14 cellular contexts compared by ENCODE assay signal in genomic region chr1:16178596-16179497, GRCh38. TPM values are rescaled to one million over a fixed set of nuclear protein-coding genes. Genes with fewer than 3 reads are reported as not detected.
DNase-seq lines count a peak whose midpoint lies in the region; ATAC-seq and TF ChIP-seq lines count a peak whose summit lies in the region.
"Had no signal": no experiment of that assay in that cellular context is flagged by ENCODE, and none has a peak within 500 bp of the region (broad histone marks: within the 10 kb centered on the region; RNA-seq: fewer than 3 reads in every experiment).

No MANE protein-coding gene starts in this region.

- peaks cover 9% of the 10 kb centered on the region for H3K4me1 ChIP-seq in endodermal cell (ENCODE audit: control insufficient read depth, insufficient read depth, low read length)
- H3K4me1 ChIP-seq in upper lobe of left lung = peaks cover 55 to 70% (median 62%) of the 10 kb centered on the region in 4 donors

- H3K36me3 ChIP-seq in endodermal cell (ENCODE audit: control insufficient read depth, insufficient read depth, low read length) (no peaks in the 10 kb centered on the region), upper lobe of left lung (no peaks in the 10 kb centered on the region)
- H3K36me3 ChIP-seq: gastrocnemius medialis had no signal

- DNase-seq in LoVo (ENCODE audit: low spot score) = peak; percentile 79
- DNase-seq in endodermal cell = no peak
- DNase-seq in mesothelial cell of epicardium (ENCODE audit: low spot score in 2 of 2, unreplicated experiment in 2 of 2) = no peak
- peak in 1 of 2 donors; percentile 80 for DNase-seq in upper lobe of left lung
- DNase-seq: activated naive CD8-positive, alpha-beta T cell treated with anti-CD3 and anti-CD28 coated beads, Interleukin-2, amount 50 U/mL, for 24 hours; COR-L47; cortex of kidney; gastrocnemius medialis; NCI-H1436; NCI-H510A; SHP77 treated with DMSO at 0.1 percent for 48 hours had no signal

- H3K9me3 ChIP-seq in endodermal cell (ENCODE audit: control insufficient read depth, low read length) (no peaks in the 10 kb centered on the region), upper lobe of left lung (no peaks in the 10 kb centered on the region)
- H3K9me3 ChIP-seq: gastrocnemius medialis had no signal

- ATAC-seq in upper lobe of left lung (ENCODE audit: low FRiP score in 2 of 2) (no peak), GM19397 (IDR thresholded peaks at IDR 0.05; ENCODE audit: unreplicated experiment) (no peak), HG02885 (IDR thresholded peaks at IDR 0.05; ENCODE audit: poor library complexity, unreplicated experiment) (no peak), GM19463 (IDR thresholded peaks at IDR 0.05; ENCODE audit: unreplicated experiment) (no peak)
- ATAC-seq: activated naive CD8-positive, alpha-beta T cell treated with anti-CD3 and anti-CD28 coated beads, Interleukin-2, amount 50 U/mL, for 24 hours; gastrocnemius medialis had no signal

- H3K9me3 Mint-ChIP-seq in endodermal cell (no peaks in the 10 kb centered on the region), mesothelial cell of epicardium (no peaks in the 10 kb centered on the region)
- H3K9me3 Mint-ChIP-seq: activated naive CD8-positive, alpha-beta T cell treated with anti-CD3 and anti-CD28 coated beads, Interleukin-2, amount 50 U/mL, for 24 hours had no signal

- no peak for TF ChIP-seq CTCF in endodermal cell (conservative IDR thresholded peaks at IDR 0.05)
- no peak for TF ChIP-seq CTCF in mesothelial cell of epicardium (IDR thresholded peaks at IDR 0.05; ENCODE audit: unreplicated experiment)
- no peak for TF ChIP-seq CTCF in upper lobe of left lung (IDR thresholded peaks at IDR 0.05)

- WGBS in endodermal cell (ENCODE audit: insufficient coverage in 1 of 2, insufficient read length in 1 of 2), 2 experiments = 91 to 95% methylated on average over 15 to 19 of the region's 19 CpGs
- WGBS in upper lobe of left lung, 2 donors = 68 to 71% methylated on average over 19 of the region's 19 CpGs

- TF ChIP-seq EP300 in upper lobe of left lung (IDR thresholded peaks at IDR 0.05) = peak in 1 of 4 donors; percentile 11

- H3K36me3 Mint-ChIP-seq in endodermal cell (ENCODE audit: low read depth) (no peaks in the 10 kb centered on the region), mesothelial cell of epicardium (no peaks in the 10 kb centered on the region)

- H3K27me3 Mint-ChIP-seq in endodermal cell (ENCODE audit: insufficient read depth) (no peaks in the 10 kb centered on the region), mesothelial cell of epicardium (ENCODE audit: low read depth) (no peaks in the 10 kb centered on the region)

- H3K27me3 ChIP-seq in endodermal cell (ENCODE audit: control insufficient read depth, insufficient read depth, low read length, poor library complexity, severe bottlenecking) = no peaks in the 10 kb centered on the region
- no peaks in the 10 kb centered on the region for H3K27me3 ChIP-seq in upper lobe of left lung
- H3K27me3 ChIP-seq: gastrocnemius medialis had no signal

- peak in 1 of 4 donors; percentile 13 for TF ChIP-seq POLR2A in upper lobe of left lung (IDR thresholded peaks at IDR 0.05)

- H3K4me1 Mint-ChIP-seq in endodermal cell (peaks cover 16% of the 10 kb centered on the region), mesothelial cell of epicardium (peaks cover 48% of the 10 kb centered on the region)
- H3K4me1 Mint-ChIP-seq: activated naive CD8-positive, alpha-beta T cell treated with anti-CD3 and anti-CD28 coated beads, Interleukin-2, amount 50 U/mL, for 24 hours had no signal

- H3K27ac Mint-ChIP-seq in endodermal cell (peak overlapping the region; percentile 87), mesothelial cell of epicardium (peak overlapping the region; percentile 81)
- H3K27ac Mint-ChIP-seq: activated naive CD8-positive, alpha-beta T cell treated with anti-CD3 and anti-CD28 coated beads, Interleukin-2, amount 50 U/mL, for 24 hours had no signal

- H3K4me3 Mint-ChIP-seq in endodermal cell (no peak overlapping the region), mesothelial cell of epicardium (no peak overlapping the region)
- H3K4me3 Mint-ChIP-seq: activated naive CD8-positive, alpha-beta T cell treated with anti-CD3 and anti-CD28 coated beads, Interleukin-2, amount 50 U/mL, for 24 hours had no signal

- H3K27ac ChIP-seq in endodermal cell (ENCODE audit: low read depth, low read length) (no peak overlapping the region), upper lobe of left lung (peak overlapping the region in 3 of 4 donors; percentile 32 to 49 (median 37))

- H3K9ac ChIP-seq in endodermal cell (ENCODE audit: extremely low read depth, low read length, poor library complexity, severe bottlenecking) = no peak overlapping the region

- no peak overlapping the region for H3K4me3 ChIP-seq in endodermal cell (ENCODE audit: low read length)
- H3K4me3 ChIP-seq in upper lobe of left lung = no peak overlapping the region
- H3K4me3 ChIP-seq: gastrocnemius medialis had no signal

RNA-seq across cellular contexts. Expression of gene EPHA2, which starts 23.0 kb away (rescaled TPM):
- total RNA-seq in endodermal cell (10 to 100 TPM; 56.5 to 64.3 TPM), mesothelial cell of epicardium (71.8 to 76.3 TPM (median 75.0 TPM) in 3 replicates), upper lobe of left lung (10 to 100 TPM; 21.0 to 66.3 (median 38.7) TPM)
- 56.0 TPM for polyA plus RNA-seq in endodermal cell (2013, experiment 1 of 2)
- polyA plus RNA-seq in endodermal cell (2013, experiment 2 of 2) = 56.3 TPM

RNA-seq across cellular contexts. Expression of gene ARHGEF19, which starts 33.6 kb away (rescaled TPM):
- 10 to 100 TPM; 14.8 to 17.5 TPM for total RNA-seq in endodermal cell
- polyA plus RNA-seq in endodermal cell (2013, experiment 1 of 2) = 10.2 TPM
- 10.8 TPM for polyA plus RNA-seq in endodermal cell (2013, experiment 2 of 2)
- 85.3 to 88.3 TPM (median 86.6 TPM) in 3 replicates for total RNA-seq in mesothelial cell of epicardium
- 10 to 100 TPM in 4 of 6 donors, 1 to 10 TPM in 2; 3.5 to 70.2 (median 12.6) TPM for total RNA-seq in upper lobe of left lung

RNA-seq across cellular contexts. Expression of gene CPLANE2, which starts 58.1 kb away (rescaled TPM):
- total RNA-seq in endodermal cell = 10 to 100 TPM in 1 of 2 donors, 1 to 10 TPM in 1; 9.6 to 10.3 TPM
- 7.5 TPM for polyA plus RNA-seq in endodermal cell (2013, experiment 1 of 2)
- 6.0 TPM for polyA plus RNA-seq in endodermal cell (2013, experiment 2 of 2)
- 7.7 to 10.7 TPM (median 9.1 TPM) in 3 replicates for total RNA-seq in mesothelial cell of epicardium
- 10 to 100 TPM in 2 of 6 donors, 1 to 10 TPM in 4; 3.0 to 11.6 (median 8.0) TPM for total RNA-seq in upper lobe of left lung
